In genomic region chr17:17970699-17971430, GRCh38 we compare ENCODE assay signal across 8 cellular contexts. TPM values are rescaled to one million over a fixed set of nuclear protein-coding genes. Genes with fewer than 3 reads are reported as not detected.
DNase-seq lines count a peak whose midpoint lies in the region; ATAC-seq, FAIRE-seq and TF ChIP-seq lines count a peak whose summit lies in the region.

No MANE protein-coding gene starts in this region.

- no peak for DNase-seq in HFF-Myc (ENCODE audit: extremely low read depth, low read depth)
- no peak for DNase-seq in hepatocyte (ENCODE audit: low spot score)
- no peak for DNase-seq in NCI-H1694 (lab: John Stamatoyannopoulos, UW)
- no peak for DNase-seq in GM12891 (ENCODE audit: insufficient read length, low spot score)

- TF ChIP-seq POLR2A in GM12891 (IDR thresholded peaks at IDR 0.05; ENCODE audit: low read depth, low read length): no peak

- no peak overlapping the region for H2AFZ ChIP-seq in hepatocyte

- no peak for FAIRE-seq in GM12891 (lab: Jason Lieb, UNC)

- no peaks in the 10 kb centered on the region for H3K9me3 ChIP-seq in hepatocyte (ENCODE audit: low read depth)

- peaks cover 14% of the 10 kb centered on the region for H3K4me1 ChIP-seq in hepatocyte (ENCODE audit: insufficient read depth)

- no peaks in the 10 kb centered on the region for H3K36me3 ChIP-seq in hepatocyte (replicated peaks; ENCODE audit: insufficient read depth, low read depth)

- no peaks in the 10 kb centered on the region for H3K27me3 Mint-ChIP-seq in activated T-helper 17 cell treated with anti-CD3 and anti-CD28 coated beads, Interleukin-2, amount 50 U/mL, for 72 hours
- no peaks in the 10 kb centered on the region for H3K27me3 Mint-ChIP-seq in stimulated activated memory B cell treated with anti-CD40 and anti-IgM and Interleukin-4, amounts not matched to agents 10 μg/mL and 1 μg/mL and 100 μg/mL, for 72 hours

- 8% methylated on average over 1 of the region's 1 CpG for WGBS in hepatocyte (ENCODE audit: low lambda C conversion rate, missing lambda C conversion rate)

- peak overlapping the region; percentile 81 for H3K27ac Mint-ChIP-seq in activated T-helper 17 cell treated with anti-CD3 and anti-CD28 coated beads, Interleukin-2, amount 50 U/mL, for 72 hours
- H3K27ac Mint-ChIP-seq in stimulated activated memory B cell treated with anti-CD40 and anti-IgM and Interleukin-4, amounts not matched to agents 10 μg/mL and 1 μg/mL and 100 μg/mL, for 72 hours: peak overlapping the region; percentile 31

- H3K4me3 ChIP-seq in HFF-Myc (replicated peaks; ENCODE audit: low read depth, low read length) (peak overlapping the region; percentile 67), hepatocyte (peak overlapping the region; percentile 32)

- peak overlapping the region; percentile 30 for H3K27ac ChIP-seq in hepatocyte

- TF ChIP-seq CTCF in HFF-Myc (IDR thresholded peaks at IDR 0.05; ENCODE audit: low read depth, low read length, missing control alignments) (no peak), hepatocyte (IDR thresholded peaks at IDR 0.05; ENCODE audit: poor library complexity) (no peak)

- no peaks in the 10 kb centered on the region for H3K36me3 Mint-ChIP-seq in activated T-helper 17 cell treated with anti-CD3 and anti-CD28 coated beads, Interleukin-2, amount 50 U/mL, for 72 hours (ENCODE audit: low read depth)
- no peaks in the 10 kb centered on the region for H3K36me3 Mint-ChIP-seq in stimulated activated memory B cell treated with anti-CD40 and anti-IgM and Interleukin-4, amounts not matched to agents 10 μg/mL and 1 μg/mL and 100 μg/mL, for 72 hours

- no peaks in the 10 kb centered on the region for H3K9me2 ChIP-seq in hepatocyte (replicated peaks; ENCODE audit: insufficient read depth)

- no peak for ATAC-seq in activated T-helper 17 cell treated with anti-CD3 and anti-CD28 coated beads, Interleukin-2, amount 50 U/mL, for 72 hours (replicated peaks)
- ATAC-seq in stimulated activated memory B cell treated with anti-CD40 and anti-IgM and Interleukin-4, amounts not matched to agents 10 μg/mL and 1 μg/mL and 100 μg/mL, for 72 hours: no peak
- no peak for ATAC-seq in HG02938 (IDR thresholded peaks at IDR 0.05; ENCODE audit: unreplicated experiment)
- no peak for ATAC-seq in activated CD4-positive, CD25-positive, alpha-beta regulatory T cell treated with anti-CD3 and anti-CD28 coated beads, Interleukin-2, amount 50 U/mL, for 24 hours

- H3K4me1 Mint-ChIP-seq in activated T-helper 17 cell treated with anti-CD3 and anti-CD28 coated beads, Interleukin-2, amount 50 U/mL, for 72 hours: peaks cover 37% of the 10 kb centered on the region
- peaks cover 28% of the 10 kb centered on the region for H3K4me1 Mint-ChIP-seq in stimulated activated memory B cell treated with anti-CD40 and anti-IgM and Interleukin-4, amounts not matched to agents 10 μg/mL and 1 μg/mL and 100 μg/mL, for 72 hours

- H3K9me3 Mint-ChIP-seq in activated T-helper 17 cell treated with anti-CD3 and anti-CD28 coated beads, Interleukin-2, amount 50 U/mL, for 72 hours: no peaks in the 10 kb centered on the region
- H3K9me3 Mint-ChIP-seq in stimulated activated memory B cell treated with anti-CD40 and anti-IgM and Interleukin-4, amounts not matched to agents 10 μg/mL and 1 μg/mL and 100 μg/mL, for 72 hours: no peaks in the 10 kb centered on the region

- no peaks in the 10 kb centered on the region for H4K20me1 ChIP-seq in hepatocyte (ENCODE audit: insufficient read depth, poor library complexity, severe bottlenecking)

- peaks cover 57% of the 10 kb centered on the region for H3K79me2 ChIP-seq in hepatocyte

- peak overlapping the region; percentile 78 for H3K4me3 Mint-ChIP-seq in activated T-helper 17 cell treated with anti-CD3 and anti-CD28 coated beads, Interleukin-2, amount 50 U/mL, for 72 hours
- peak overlapping the region; percentile 78 for H3K4me3 Mint-ChIP-seq in stimulated activated memory B cell treated with anti-CD40 and anti-IgM and Interleukin-4, amounts not matched to agents 10 μg/mL and 1 μg/mL and 100 μg/mL, for 72 hours

- peak overlapping the region; percentile 82 for H3K4me2 ChIP-seq in hepatocyte

- H3K27me3 ChIP-seq in hepatocyte: no peaks in the 10 kb centered on the region

TF ChIP-seq in GM12891, 5 proteins besides CTCF, POLR2A, EP300 and RAD21:
- TF ChIP-seq POLR2AphosphoS5 (IDR thresholded peaks at IDR 0.05; ENCODE audit: low read depth, low read length): no peak
- no peak for TF ChIP-seq SPI1 (IDR thresholded peaks at IDR 0.05; ENCODE audit: low read depth, low read length)
- no peak for TF ChIP-seq POU2F2 (IDR thresholded peaks at IDR 0.05; ENCODE audit: low read depth, low read length)
- no peak for TF ChIP-seq PAX5 (IDR thresholded peaks at IDR 0.05; ENCODE audit: insufficient read depth, low read length, severe bottlenecking)
- no peak for TF ChIP-seq TAF1 (IDR thresholded peaks at IDR 0.05; ENCODE audit: low read depth, low read length)
TF ChIP-seq in GM12891: peak in this region for 0.

RNA-seq across cellular contexts. Expression of gene TOM1L2, which starts 1.3 kb away (rescaled TPM):
- 10 to 100 TPM; 20.4 to 24.8 TPM for total RNA-seq in activated T-helper 17 cell treated with anti-CD3 and anti-CD28 coated beads, Interleukin-2, amount 50 U/mL, for 72 hours
- total RNA-seq in hepatocyte: 27.5 and 29.6 TPM in 2 replicates
- 21.5 and 41.1 TPM in 2 replicates for polyA plus RNA-seq in hepatocyte
- polyA plus RNA-seq in GM12891 (2012; ENCODE audit: low read depth, missing spikeins): 7.3 TPM

RNA-seq across cellular contexts. Expression of gene DRC3, which starts 1.8 kb away (rescaled TPM):
- total RNA-seq in activated T-helper 17 cell treated with anti-CD3 and anti-CD28 coated beads, Interleukin-2, amount 50 U/mL, for 72 hours: under 1 TPM in 1 of 2 donors, not detected in 1; 0.58 TPM
- 1.1 TPM in 2 replicates for total RNA-seq in hepatocyte
- 1.8 and 3.2 TPM in 2 replicates for polyA plus RNA-seq in hepatocyte
- polyA plus RNA-seq in GM12891 (2012; ENCODE audit: low read depth, missing spikeins): 0.62 TPM
